Comparison of ENCODE assay signal across 8 cellular contexts in genomic region chr18:60372598-60372997, GRCh38. TPM values are rescaled to one million over a fixed set of nuclear protein-coding genes. Genes with fewer than 3 reads are reported as not detected.
DNase-seq lines count a peak whose midpoint lies in the region; ATAC-seq and TF ChIP-seq lines count a peak whose summit lies in the region.

TSS of gene MC4R (minus strand) at chr18:60372775. CDS start at chr18:60372349, 426 bp downstream.

- H3K36me3 Mint-ChIP-seq in CD4-positive, alpha-beta memory T cell: no peaks in the 10 kb centered on the region

- POLR2A ChIA-PET in CD4-positive, alpha-beta memory T cell (lab: Charles Lee; ENCODE audit: partially characterized antibody): no interaction called here

- ATAC-seq in HG02970 (IDR thresholded peaks at IDR 0.05; ENCODE audit: low FRiP score, unreplicated experiment) (no peak), HG02840 (IDR thresholded peaks at IDR 0.05; ENCODE audit: low FRiP score, unreplicated experiment) (no peak), GM19463 (IDR thresholded peaks at IDR 0.05; ENCODE audit: unreplicated experiment) (no peak)

- no peak for TF ChIP-seq CTCF in colonic mucosa (IDR thresholded peaks at IDR 0.05)

- H3K9ac ChIP-seq in colonic mucosa (ENCODE audit: low read depth in 2 of 2, low read length in 2 of 2): no peak within 1 kb of the TSS

- H3K27ac Mint-ChIP-seq in CD4-positive, alpha-beta memory T cell: no peak within 1 kb of the TSS

- H3K4me1 ChIP-seq in colonic mucosa: no peaks in the 10 kb centered on the region
- H3K4me1 ChIP-seq in CD4-positive, alpha-beta memory T cell (ENCODE audit: insufficient read depth, low read length): no peaks in the 10 kb centered on the region

- H3K4me3 ChIP-seq in colonic mucosa: no peak within 1 kb of the TSS
- no peak within 1 kb of the TSS for H3K4me3 ChIP-seq in CD4-positive, alpha-beta memory T cell (ENCODE audit: low read length in 2 of 2)

- no peaks in the 10 kb centered on the region for H3K4me1 Mint-ChIP-seq in CD4-positive, alpha-beta memory T cell

- no peaks in the 10 kb centered on the region for H3K9me3 ChIP-seq in colonic mucosa
- no peaks in the 10 kb centered on the region for H3K9me3 ChIP-seq in CD4-positive, alpha-beta memory T cell (ENCODE audit: control insufficient read depth in 1 of 2, low read length in 2 of 2)

- no peaks in the 10 kb centered on the region for H3K27me3 Mint-ChIP-seq in CD4-positive, alpha-beta memory T cell

- H3K9me3 Mint-ChIP-seq in CD4-positive, alpha-beta memory T cell: peaks cover 0 to 12% (median under 1%) of the 10 kb centered on the region in 8 donors

- DNase-seq in GM04503 (ENCODE audit: low read depth) (peak; percentile 72), NCI-H2196 treated with DMSO at 0.1 percent for 48 hours (lab: John Stamatoyannopoulos, UW; ENCODE audit: unreplicated experiment) (peak; percentile 42), colonic mucosa (peak; percentile 18), myocyte (ENCODE audit: low read depth) (peak; percentile 81)
- DNase-seq in CD4-positive, alpha-beta memory T cell: no peak

- intact Hi-C loops in colonic mucosa (cut with DNase I): no loop called here
- intact Hi-C loops in CD4-positive, alpha-beta memory T cell (cut with micrococcal nuclease): no loop called here

- H3K27ac ChIP-seq in colonic mucosa: no peak within 1 kb of the TSS
- no peak within 1 kb of the TSS for H3K27ac ChIP-seq in CD4-positive, alpha-beta memory T cell (ENCODE audit: low read depth, low read length)

- no peaks in the 10 kb centered on the region for H3K27me3 ChIP-seq in colonic mucosa
- H3K27me3 ChIP-seq in CD4-positive, alpha-beta memory T cell (ENCODE audit: insufficient read depth, low read length): no peaks in the 10 kb centered on the region

- H3K36me3 ChIP-seq in colonic mucosa: no peaks in the 10 kb centered on the region
- H3K36me3 ChIP-seq in CD4-positive, alpha-beta memory T cell (ENCODE audit: insufficient read depth, low read length): no peaks in the 10 kb centered on the region

- CTCF ChIA-PET in CD4-positive, alpha-beta memory T cell (lab: Charles Lee; ENCODE audit: partially characterized antibody): no interaction called here

- no peak within 1 kb of the TSS for H3K4me3 Mint-ChIP-seq in CD4-positive, alpha-beta memory T cell

RNA-seq across cellular contexts. Expression of gene MC4R, which starts in this region (rescaled TPM):
- not detected for total RNA-seq in colonic mucosa
- not detected in 2 replicates for total RNA-seq in myocyte
- not detected for polyA plus RNA-seq in myocyte (2012)
- not detected for total RNA-seq in CD4-positive, alpha-beta memory T cell
- polyA plus RNA-seq in CD4-positive, alpha-beta memory T cell: not detected

Comparison
In these comparisons a context has a peak if more than half of its experiments do, and no peak if none do; other contexts are left out.
1. Peak in DNase-seq in colonic mucosa; RNA of the gene not detected or under 1 TPM.
2. Peak in DNase-seq in myocyte; RNA of the gene not detected or under 1 TPM.
3. DNase-seq: peak in GM04503 (single experiment) and NCI-H2196 treated with DMSO at 0.1 percent for 48 hours (single experiment); none in CD4-positive, alpha-beta memory T cell (0 of 5).